17 cellular contexts compared by ENCODE assay signal in the genomic region with DNA sequence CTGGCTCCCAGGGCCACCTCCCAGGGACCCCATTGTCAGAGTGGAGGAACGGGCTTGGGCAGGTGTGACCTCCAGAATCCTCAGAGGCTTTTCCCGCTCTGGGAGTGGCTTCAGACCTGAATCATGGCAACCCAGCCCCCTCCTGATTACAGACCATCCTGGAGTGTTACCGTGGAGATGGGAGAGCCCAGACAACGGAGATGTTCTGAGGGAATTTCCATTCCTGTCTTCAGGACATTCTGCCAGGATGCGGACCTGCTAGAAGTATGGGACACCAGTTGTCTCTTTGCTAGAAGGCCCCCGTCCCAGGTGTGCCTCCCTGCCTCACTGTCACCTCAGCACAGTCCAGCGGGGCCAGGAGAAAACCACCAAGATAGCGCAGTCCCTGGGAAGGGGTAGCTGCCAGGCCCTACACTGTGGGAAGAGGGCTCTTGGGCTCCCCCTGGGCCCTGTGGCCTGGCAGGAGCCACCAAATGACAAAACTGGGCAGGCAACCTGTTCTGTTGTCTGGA.
DNase-seq lines count a peak whose midpoint lies in the region; ATAC-seq and TF ChIP-seq lines count a peak whose summit lies in the region.
"Had no signal": no experiment of that assay in that cellular context is flagged by ENCODE, and none has a peak within 500 bp of the region (broad histone marks: within the 10 kb centered on the region; RNA-seq: fewer than 3 reads in every experiment).

No MANE protein-coding gene starts in this region.

- peak; percentile 48 for DNase-seq in NCI-H510A treated with DMSO at 0.1 percent for 48 hours (lab: John Stamatoyannopoulos, UW)
- no peak for DNase-seq in NCI-H510A (lab: John Stamatoyannopoulos, UW)
- DNase-seq in HT-29 (ENCODE audit: low spot score) = peak; percentile 9
- DNase-seq in chondrocyte (ENCODE audit: low spot score) = peak; percentile 51
- DNase-seq in osteocyte (ENCODE audit: extremely low spot score, unreplicated experiment) = peak; percentile 75
- DNase-seq in activated CD4-positive, alpha-beta T cell treated with anti-CD3 and anti-CD28 coated beads, Interleukin-2, amount 50 U/mL, for 1 hour = no peak
- DNase-seq: activated CD8-positive, alpha-beta memory T cell treated with anti-CD3 and anti-CD28 coated beads, Interleukin-2, amount 10 ng/mL, durations not matched to agents 7 days and 5 days; central memory CD4-positive, alpha-beta T cell; HCEC 1CT; mesenchymal stem cell; nucleus accumbens; OCI-M1; stimulated activated naive CD8-positive, alpha-beta T cell treated with anti-CD3 and anti-CD28 coated beads, Interleukin-15, amount 100 ng/mL, for 72 hours had no signal

- H3K36me3 Mint-ChIP-seq in chondrocyte (ENCODE audit: low read depth) (no peaks in the 10 kb centered on the region), osteocyte (ENCODE audit: unreplicated experiment) (no peaks in the 10 kb centered on the region)
- H3K36me3 Mint-ChIP-seq: activated CD8-positive, alpha-beta memory T cell treated with anti-CD3 and anti-CD28 coated beads, Interleukin-2, amount 10 ng/mL, durations not matched to agents 7 days and 5 days; activated naive CD4-positive, alpha-beta T cell treated with anti-CD3 and anti-CD28 coated beads, Interleukin-2, amount 50 U/mL, for 24 hours had no signal

- no peak overlapping the region for H3K4me3 ChIP-seq in gastroesophageal sphincter
- H3K4me3 ChIP-seq: vagina had no signal

- no peak overlapping the region for H3K27ac ChIP-seq in gastroesophageal sphincter
- H3K27ac ChIP-seq: vagina had no signal

- H3K9me3 Mint-ChIP-seq in chondrocyte (ENCODE audit: low read depth) = no peaks in the 10 kb centered on the region
- H3K9me3 Mint-ChIP-seq in osteocyte (ENCODE audit: unreplicated experiment) = no peaks in the 10 kb centered on the region
- H3K9me3 Mint-ChIP-seq: activated naive CD4-positive, alpha-beta T cell treated with anti-CD3 and anti-CD28 coated beads, Interleukin-2, amount 50 U/mL, for 24 hours; stimulated activated naive CD8-positive, alpha-beta T cell treated with anti-CD3 and anti-CD28 coated beads, Interleukin-15, amount 100 ng/mL, for 72 hours had no signal

- H3K4me1 Mint-ChIP-seq in chondrocyte (ENCODE audit: low read depth) = peaks cover 30% of the 10 kb centered on the region
- peaks cover 28% of the 10 kb centered on the region for H3K4me1 Mint-ChIP-seq in osteocyte (ENCODE audit: unreplicated experiment)
- H3K4me1 Mint-ChIP-seq: activated CD8-positive, alpha-beta memory T cell treated with anti-CD3 and anti-CD28 coated beads, Interleukin-2, amount 10 ng/mL, durations not matched to agents 7 days and 5 days had no signal

- no peaks in the 10 kb centered on the region for H3K27me3 Mint-ChIP-seq in chondrocyte (ENCODE audit: low read depth)
- H3K27me3 Mint-ChIP-seq in osteocyte (ENCODE audit: unreplicated experiment) = no peaks in the 10 kb centered on the region
- H3K27me3 Mint-ChIP-seq: activated naive CD4-positive, alpha-beta T cell treated with anti-CD3 and anti-CD28 coated beads, Interleukin-2, amount 50 U/mL, for 24 hours had no signal

- TF ChIP-seq EP300 in gastroesophageal sphincter (IDR thresholded peaks at IDR 0.05) = no peak

- no peaks in the 10 kb centered on the region for H3K36me3 ChIP-seq in gastroesophageal sphincter
- H3K36me3 ChIP-seq: vagina had no signal

- H3K4me3 Mint-ChIP-seq in chondrocyte (ENCODE audit: unreplicated experiment) (no peak overlapping the region), osteocyte (ENCODE audit: unreplicated experiment) (no peak overlapping the region)
- H3K4me3 Mint-ChIP-seq: activated CD8-positive, alpha-beta memory T cell treated with anti-CD3 and anti-CD28 coated beads, Interleukin-2, amount 10 ng/mL, durations not matched to agents 7 days and 5 days; activated naive CD4-positive, alpha-beta T cell treated with anti-CD3 and anti-CD28 coated beads, Interleukin-2, amount 50 U/mL, for 24 hours; stimulated activated naive CD8-positive, alpha-beta T cell treated with anti-CD3 and anti-CD28 coated beads, Interleukin-15, amount 100 ng/mL, for 72 hours had no signal

- peaks cover 0 to 8% (median 6%) of the 10 kb centered on the region in 3 donors for H3K4me1 ChIP-seq in gastroesophageal sphincter

- no peaks in the 10 kb centered on the region for H3K9me3 ChIP-seq in gastroesophageal sphincter
- H3K9me3 ChIP-seq: vagina had no signal

- TF ChIP-seq CTCF in chondrocyte (IDR thresholded peaks at IDR 0.05) (no peak), osteocyte (IDR thresholded peaks at IDR 0.05) (no peak), gastroesophageal sphincter (IDR thresholded peaks at IDR 0.05) (no peak)

- ATAC-seq in gastroesophageal sphincter = no peak
- ATAC-seq in GM18517 (IDR thresholded peaks at IDR 0.05; ENCODE audit: unreplicated experiment) = no peak
- ATAC-seq: activated CD8-positive, alpha-beta memory T cell treated with anti-CD3 and anti-CD28 coated beads, Interleukin-2, amount 10 ng/mL, durations not matched to agents 7 days and 5 days; stimulated activated naive CD8-positive, alpha-beta T cell treated with anti-CD3 and anti-CD28 coated beads, Interleukin-15, amount 100 ng/mL, for 72 hours had no signal

- H3K27ac Mint-ChIP-seq in chondrocyte (ENCODE audit: unreplicated experiment) (no peak overlapping the region), osteocyte (ENCODE audit: unreplicated experiment) (no peak overlapping the region)
- H3K27ac Mint-ChIP-seq: activated CD8-positive, alpha-beta memory T cell treated with anti-CD3 and anti-CD28 coated beads, Interleukin-2, amount 10 ng/mL, durations not matched to agents 7 days and 5 days; activated naive CD4-positive, alpha-beta T cell treated with anti-CD3 and anti-CD28 coated beads, Interleukin-2, amount 50 U/mL, for 24 hours had no signal

- no peak for TF ChIP-seq POLR2A in gastroesophageal sphincter (IDR thresholded peaks at IDR 0.05)

- H3K27me3 ChIP-seq in gastroesophageal sphincter = peaks cover 6% of the 10 kb centered on the region
- H3K27me3 ChIP-seq: vagina had no signal

- no CpG with 5 or more reads among the region's 8 CpGs for WGBS in gastroesophageal sphincter (ENCODE audit: low coverage in 1 of 2), 2 donors

Comparison
In these comparisons a context has a peak if more than half of its experiments do, and no peak if none do; other contexts are left out.
1. DNase-seq: peak in NCI-H510A treated with DMSO at 0.1 percent for 48 hours (single experiment), HT-29 (single experiment), chondrocyte (single experiment) and osteocyte (single experiment); none in NCI-H510A (single experiment) and activated CD4-positive, alpha-beta T cell treated with anti-CD3 and anti-CD28 coated beads, Interleukin-2, amount 50 U/mL, for 1 hour (single experiment).